In the genomic region with DNA sequence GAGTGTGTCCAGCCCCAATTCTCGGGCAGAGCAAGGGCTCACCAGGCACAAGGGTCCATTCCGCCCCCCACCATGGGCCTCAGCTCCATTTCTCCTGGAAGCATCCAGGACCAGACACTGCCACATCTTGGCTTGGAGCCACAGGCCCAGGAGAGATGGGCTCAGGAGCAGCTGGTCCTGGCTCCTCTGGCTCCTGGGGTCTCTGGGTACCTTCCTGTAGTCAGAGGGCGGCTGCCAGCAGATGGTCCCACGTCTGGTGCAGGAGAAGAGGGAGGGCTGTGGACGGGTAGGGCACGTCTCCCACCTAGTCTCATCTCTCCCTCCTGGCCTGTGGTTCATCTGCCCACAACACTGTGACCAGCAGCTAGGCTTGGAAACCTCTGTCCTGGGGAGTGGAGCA, we compare ENCODE assay signal across 1 cellular context.
TF ChIP-seq lines count a peak whose summit lies in the region.

No MANE protein-coding gene starts in this region.

TF ChIP-seq in IMR-90, 13 proteins besides CTCF, POLR2A, EP300 and RAD21 (continued from another document):
- TF ChIP-seq RFX5 (IDR thresholded peaks at IDR 0.05; ENCODE audit: low read depth, low read length) (no peak), RCOR1 (IDR thresholded peaks at IDR 0.05; ENCODE audit: insufficient replicate concordance, low read length) (no peak), SMC3 (IDR thresholded peaks at IDR 0.05; ENCODE audit: low read depth, low read length) (no peak), NFE2L2 (IDR thresholded peaks at IDR 0.05; ENCODE audit: low read depth, low read length) (no peak), FOS (IDR thresholded peaks at IDR 0.05; ENCODE audit: low read depth, low read length) (no peak)
